In the genomic region with DNA sequence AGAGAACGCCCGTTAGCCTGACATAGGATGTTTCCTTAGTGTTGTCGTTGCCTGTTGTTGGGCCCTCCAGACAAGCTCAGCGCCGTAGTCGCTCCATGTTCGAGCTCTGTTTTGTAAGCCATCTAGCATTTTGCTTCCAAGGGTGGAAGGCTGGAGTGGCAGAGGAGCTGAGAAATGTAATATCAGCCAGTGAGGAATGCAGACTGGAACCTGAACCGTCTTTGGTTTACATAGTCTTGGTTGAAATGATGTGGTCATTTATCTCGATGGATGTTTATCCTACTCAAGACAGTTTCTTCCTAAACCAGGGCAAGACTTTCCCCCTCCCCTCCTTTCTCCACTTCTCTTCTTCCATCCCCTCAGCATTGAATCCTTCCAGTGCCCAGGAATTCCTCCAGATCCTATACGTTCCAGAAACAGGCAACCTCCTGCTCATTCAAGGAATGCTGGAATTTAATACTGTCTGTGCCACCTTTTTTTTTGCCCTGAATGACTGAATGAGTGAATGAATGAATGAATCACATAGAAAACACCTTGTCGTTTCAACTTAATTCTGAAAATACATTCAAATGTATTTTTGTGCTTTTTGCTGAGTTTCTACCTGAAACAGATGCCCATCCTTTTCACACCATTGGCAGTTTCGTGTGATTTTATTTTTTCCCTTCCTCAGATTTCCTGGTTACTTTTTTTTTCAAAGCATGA, we compare ENCODE assay signal across 22 cellular contexts.
DNase-seq lines count a peak whose midpoint lies in the region; ATAC-seq and TF ChIP-seq lines count a peak whose summit lies in the region.
"Had no signal": no experiment of that assay in that cellular context is flagged by ENCODE, and none has a peak within 500 bp of the region (broad histone marks: within the 10 kb centered on the region; RNA-seq: fewer than 3 reads in every experiment).

No MANE protein-coding gene starts in this region.

- no peak for TF ChIP-seq POLR2A in sigmoid colon (IDR thresholded peaks at IDR 0.05)

- peak; percentile 17 for ATAC-seq in SK-N-SH treated with all-trans-retinoic acid at 6 μM for 48 hours
- no peak for ATAC-seq in GM21619 (IDR thresholded peaks at IDR 0.05; ENCODE audit: unreplicated experiment)
- no peak for ATAC-seq in GM21529 (IDR thresholded peaks at IDR 0.05; ENCODE audit: unreplicated experiment)
- ATAC-seq in activated T-cell treated with anti-CD3 and anti-CD28 coated beads, Interleukin-2, amount 50 U/mL, for 4 hours = no peak
- ATAC-seq: naive thymus-derived CD4-positive, alpha-beta T cell; PC-3; right lobe of liver had no signal

- no peaks in the 10 kb centered on the region for H3K36me3 ChIP-seq in sigmoid colon
- H3K36me3 ChIP-seq: cardiac muscle cell, lower lobe of right lung, right lobe of liver, suprapubic skin had no signal

- TF ChIP-seq CTCF in coronary artery (IDR thresholded peaks at IDR 0.05) (no peak), sigmoid colon (IDR thresholded peaks at IDR 0.05) (no peak)

- DNase-seq in coronary artery (ENCODE audit: low spot score) (no peak), left kidney (ENCODE audit: low read depth, low spot score) (peak; percentile 86), sigmoid colon (no peak), mucosa of gallbladder (ENCODE audit: low spot score) (no peak)
- no peak for DNase-seq in activated T-cell treated with anti-CD3 and anti-CD28 coated beads, Interleukin-2, amount 50 U/mL, for 4 hours
- DNase-seq: activated CD8-positive, alpha-beta memory T cell treated with anti-CD3 and anti-CD28 coated beads, Interleukin-2, amount 50 U/mL, for 48 hours; activated effector memory CD4-positive, alpha-beta T cell treated with anti-CD3 and anti-CD28 coated beads, Interleukin-2, amount 50 U/mL, for 16 hours; effector memory CD4-positive, alpha-beta T cell; lower lobe of right lung; NCI-H1694; PC-3; right lobe of liver; SIG-M5 had no signal

- no peak overlapping the region for H3K4me3 Mint-ChIP-seq in activated T-cell treated with anti-CD3 and anti-CD28 coated beads, Interleukin-2, amount 50 U/mL, for 4 hours
- H3K4me3 Mint-ChIP-seq: T-helper 1 cell treated with Interleukin-12 subunit alpha and Interleukin-12 subunit beta and Interleukin-4 antibody, amounts not matched to agents 30 μg/mL and 1 μg/mL, for 36 hours had no signal

- no peaks in the 10 kb centered on the region for H3K36me3 Mint-ChIP-seq in activated T-cell treated with anti-CD3 and anti-CD28 coated beads, Interleukin-2, amount 50 U/mL, for 4 hours (ENCODE audit: insufficient read depth)
- H3K36me3 Mint-ChIP-seq: naive thymus-derived CD4-positive, alpha-beta T cell had no signal

- peaks cover 0 to 94% (median 89%) of the 10 kb centered on the region in 4 donors for H3K4me1 ChIP-seq in sigmoid colon
- H3K4me1 ChIP-seq: parathyroid adenoma had no signal

- H3K9me3 ChIP-seq in sigmoid colon = no peaks in the 10 kb centered on the region
- H3K9me3 ChIP-seq: lower lobe of right lung, right lobe of liver, suprapubic skin had no signal

- H3K9me3 Mint-ChIP-seq in activated T-cell treated with anti-CD3 and anti-CD28 coated beads, Interleukin-2, amount 50 U/mL, for 4 hours = no peaks in the 10 kb centered on the region
- H3K9me3 Mint-ChIP-seq: naive thymus-derived CD4-positive, alpha-beta T cell; T-helper 1 cell treated with Interleukin-12 subunit alpha and Interleukin-12 subunit beta and Interleukin-4 antibody, amounts not matched to agents 30 μg/mL and 1 μg/mL, for 36 hours had no signal

- TF ChIP-seq EP300 in sigmoid colon (IDR thresholded peaks at IDR 0.05) = no peak

- intact Hi-C loops in sigmoid colon (cut with DNase I) = loop anchor here (5.0 kb wide), 1 partner anchor 320 kb away; a partner anchor contains a TSS

- H3K27ac ChIP-seq in coronary artery (peak overlapping the region; percentile 7 to 20), sigmoid colon (peak overlapping the region; percentile 81 to 90 (median 84))
- H3K27ac ChIP-seq: lower lobe of right lung, parathyroid adenoma, right lobe of liver, suprapubic skin, VCaP had no signal

- no peak overlapping the region for H3K4me3 ChIP-seq in coronary artery
- H3K4me3 ChIP-seq in sigmoid colon = no peak overlapping the region
- H3K4me3 ChIP-seq: cardiac muscle cell, lower lobe of right lung, right lobe of liver, suprapubic skin had no signal

- peaks cover 4% of the 10 kb centered on the region for H3K27me3 Mint-ChIP-seq in activated T-cell treated with anti-CD3 and anti-CD28 coated beads, Interleukin-2, amount 50 U/mL, for 4 hours (ENCODE audit: low read depth)

- no peaks in the 10 kb centered on the region for H3K27me3 ChIP-seq in sigmoid colon
- H3K27me3 ChIP-seq: cardiac muscle cell, right lobe of liver, suprapubic skin had no signal

- WGBS in sigmoid colon, 2 donors = 82 to 84% methylated on average over 12 of the region's 12 CpGs

- peaks cover 14% of the 10 kb centered on the region for H3K4me1 Mint-ChIP-seq in activated T-cell treated with anti-CD3 and anti-CD28 coated beads, Interleukin-2, amount 50 U/mL, for 4 hours (ENCODE audit: low read depth)

TF ChIP-seq in SK-N-SH treated with all-trans-retinoic acid at 6 μM for 48 hours, 23 proteins besides CTCF, POLR2A, EP300 and RAD21:
- no peak for TF ChIP-seq PPARA (CRISPR knock-in tag; IDR thresholded peaks at IDR 0.05; ENCODE audit: borderline replicate concordance)
- no peak for TF ChIP-seq ARNTL (CRISPR knock-in tag; IDR thresholded peaks at IDR 0.05; ENCODE audit: borderline replicate concordance, low read depth)
- no peak for TF ChIP-seq ZNF70 (CRISPR knock-in tag; IDR thresholded peaks at IDR 0.05)
- TF ChIP-seq OSR1 (CRISPR knock-in tag; IDR thresholded peaks at IDR 0.05) = no peak
- no peak for TF ChIP-seq ESRRG (CRISPR knock-in tag; IDR thresholded peaks at IDR 0.05)
- TF ChIP-seq GLIS3 (CRISPR knock-in tag; IDR thresholded peaks at IDR 0.05) = no peak
- no peak for TF ChIP-seq SNAI2 (CRISPR knock-in tag; IDR thresholded peaks at IDR 0.05)
- TF ChIP-seq ZNF8 (CRISPR knock-in tag; IDR thresholded peaks at IDR 0.05) = no peak
- TF ChIP-seq, protein P1, sequence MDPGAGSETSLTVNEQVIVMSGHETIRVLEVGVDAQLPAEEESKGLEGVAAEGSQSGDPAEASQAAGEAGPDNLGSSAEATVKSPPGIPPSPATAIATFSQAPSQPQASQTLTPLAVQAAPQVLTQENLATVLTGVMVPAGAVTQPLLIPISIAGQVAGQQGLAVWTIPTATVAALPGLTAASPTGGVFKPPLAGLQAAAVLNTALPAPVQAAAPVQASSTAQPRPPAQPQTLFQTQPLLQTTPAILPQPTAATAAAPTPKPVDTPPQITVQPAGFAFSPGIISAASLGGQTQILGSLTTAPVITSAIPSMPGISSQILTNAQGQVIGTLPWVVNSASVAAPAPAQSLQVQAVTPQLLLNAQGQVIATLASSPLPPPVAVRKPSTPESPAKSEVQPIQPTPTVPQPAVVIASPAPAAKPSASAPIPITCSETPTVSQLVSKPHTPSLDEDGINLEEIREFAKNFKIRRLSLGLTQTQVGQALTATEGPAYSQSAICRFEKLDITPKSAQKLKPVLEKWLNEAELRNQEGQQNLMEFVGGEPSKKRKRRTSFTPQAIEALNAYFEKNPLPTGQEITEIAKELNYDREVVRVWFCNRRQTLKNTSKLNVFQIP (CRISPR knock-in tag; IDR thresholded peaks at IDR 0.05; ENCODE audit: borderline replicate concordance, low read depth) = no peak
- no peak for TF ChIP-seq ZFP30 (CRISPR knock-in tag; IDR thresholded peaks at IDR 0.05)
